8 cellular contexts compared by ENCODE assay signal in genomic region chr12:9741726-9742125, GRCh38. TPM values are rescaled to one million over a fixed set of nuclear protein-coding genes. Genes with fewer than 3 reads are reported as not detected.
DNase-seq lines count a peak whose midpoint lies in the region; ATAC-seq, FAIRE-seq and TF ChIP-seq lines count a peak whose summit lies in the region.

No MANE protein-coding gene starts in this region.

- no peaks in the 10 kb centered on the region for H3K36me3 ChIP-seq in lower lobe of right lung

- peaks cover 22% of the 10 kb centered on the region for H3K4me1 ChIP-seq in lower lobe of right lung

- DNase-seq in activated CD4-positive, CD25-positive, alpha-beta regulatory T cell (lab: John Stamatoyannopoulos, UW) = peak; percentile 12 to 54 (median 34)
- DNase-seq in lower lobe of right lung = no peak
- DNase-seq in midbrain (lab: John Stamatoyannopoulos, UW) = no peak
- no peak for DNase-seq in RKO (ENCODE audit: low spot score)
- DNase-seq in D721Med (ENCODE audit: insufficient read length, low spot score) = no peak
- no peak for DNase-seq in NCI-H345 (lab: John Stamatoyannopoulos, UW)

- FAIRE-seq in D721Med (lab: Jason Lieb, UNC) = no peak

- no peaks in the 10 kb centered on the region for H3K9me3 ChIP-seq in lower lobe of right lung

- TF ChIP-seq CTCF in lower lobe of right lung (IDR thresholded peaks at IDR 0.05) = no peak
- no peak for TF ChIP-seq CTCF in D721Med (IDR thresholded peaks at IDR 0.05; ENCODE audit: insufficient read depth, missing control alignments)

- ATAC-seq in GM18873 (IDR thresholded peaks at IDR 0.05; ENCODE audit: low FRiP score, unreplicated experiment) (peak; percentile 82), HG03064 (IDR thresholded peaks at IDR 0.05; ENCODE audit: low read depth, unreplicated experiment) (peak; percentile 71), lower lobe of right lung (peak; percentile 57 to 62)

- intact Hi-C loops in lower lobe of right lung (cut with DNase I) = no loop called here

- H3K27me3 ChIP-seq in lower lobe of right lung (ENCODE audit: low read depth) = no peaks in the 10 kb centered on the region

- no peak overlapping the region for H3K27ac ChIP-seq in lower lobe of right lung

- no peak overlapping the region for H3K4me3 ChIP-seq in lower lobe of right lung

RNA-seq across cellular contexts. Expression of gene CLECL1, which starts 8.8 kb away (rescaled TPM):
- total RNA-seq in lower lobe of right lung = 1.7 TPM

RNA-seq across cellular contexts. Expression of gene CD69, which starts 19.0 kb away (rescaled TPM):
- 11.4 TPM for total RNA-seq in lower lobe of right lung

Comparison
In these comparisons a context has a peak if more than half of its experiments do, and no peak if none do; other contexts are left out.
1. DNase-seq: peak in activated CD4-positive, CD25-positive, alpha-beta regulatory T cell (4 of 4); none in lower lobe of right lung (single experiment), midbrain (single experiment), RKO (single experiment), D721Med (single experiment) and NCI-H345 (single experiment).
2. Peak in every context shown above with its lines, with median percentiles within 50 percentile points of each other: ATAC-seq.